In the genomic region with DNA sequence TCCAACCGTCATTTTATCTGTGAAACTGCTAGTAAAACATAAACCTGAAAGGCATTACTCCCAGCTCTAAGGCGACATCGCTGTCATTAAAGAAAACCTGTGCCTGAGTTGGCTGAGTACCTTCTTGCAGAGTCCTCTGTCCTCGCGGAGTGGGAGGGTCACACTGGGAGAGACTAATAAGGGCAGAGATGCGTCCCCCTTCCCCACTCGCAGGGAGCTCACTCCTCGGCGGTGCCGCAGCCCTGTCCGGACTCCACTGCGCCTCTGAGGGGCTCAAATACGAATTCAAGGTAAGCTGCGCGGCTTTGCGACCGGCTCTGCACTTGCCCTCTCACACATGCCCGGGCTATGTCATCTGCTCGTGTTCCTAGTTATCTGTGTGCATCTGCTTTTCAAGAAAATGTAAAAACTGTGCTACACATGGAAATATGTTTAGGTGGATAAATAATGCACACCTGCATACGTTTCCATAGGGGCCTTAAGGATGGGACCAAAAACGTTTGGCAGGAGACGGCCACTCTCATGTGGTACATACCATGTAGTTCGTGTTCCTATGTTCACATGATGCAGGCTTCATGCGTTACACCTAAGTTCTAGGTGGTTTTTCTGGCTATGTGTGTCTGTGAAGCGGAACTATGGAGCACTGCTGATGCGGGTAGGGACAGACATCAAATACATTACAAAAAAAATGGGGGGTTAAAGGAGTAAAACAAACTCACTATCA, we compare ENCODE assay signal across 8 cellular contexts. TPM values are rescaled to one million over a fixed set of nuclear protein-coding genes. Genes with fewer than 3 reads are reported as not detected.
A peak's percentile ranks its signal among the peaks of the same experiment; 100 is the strongest.
DNase-seq lines count a peak whose midpoint lies in the region; ATAC-seq and TF ChIP-seq lines count a peak whose summit lies in the region.

TSS of gene COL19A1 (plus strand) at position 206 of the 724 bp plus-strand sequence. CDS start 13,012 bp downstream, outside the sequence.

- peak; percentile 46 for ATAC-seq in GM18870 (IDR thresholded peaks at IDR 0.05; ENCODE audit: unreplicated experiment)
- ATAC-seq in HG03045 (IDR thresholded peaks at IDR 0.05; ENCODE audit: unreplicated experiment): peak; percentile 66
- peak; percentile 71 for ATAC-seq in Panc1

- H3K9me3 ChIP-seq in Panc1 (ENCODE audit: control insufficient read depth, insufficient read depth, low read depth, low read length): no peaks in the 10 kb centered on the region
- H3K9me3 ChIP-seq in spleen: no peaks in the 10 kb centered on the region

- TF ChIP-seq POLR2A in spleen (IDR thresholded peaks at IDR 0.05): peak in 1 of 3 donors; percentile 17

- H3K4me1 ChIP-seq in Panc1 (ENCODE audit: control insufficient read depth, insufficient read depth, low read length): peaks cover 13% of the 10 kb centered on the region
- peaks cover 0 to 69% (median 20%) of the 10 kb centered on the region in 6 donors for H3K4me1 ChIP-seq in spleen

- POLR2A ChIA-PET in Panc1 (lab: Charles Lee): no interaction called here

- in situ Hi-C loops in ACHN (cut with HindIII; ENCODE audit: low pct_ligation_motif_present, low pct_unique_long_range_greater_than_20kb, low sequenced_read_pairs): no loop called here
- in situ Hi-C loops in Panc1 (cut with HindIII; ENCODE audit: low pct_unique_long_range_greater_than_20kb, low sequenced_read_pairs): no loop called here
- in situ Hi-C loops in astrocyte of the cerebellum (cut with HindIII; ENCODE audit: low sequenced_read_pairs): no loop called here

- no peak within 1 kb of the TSS for H3K27ac ChIP-seq in Panc1 (ENCODE audit: low read length)
- H3K27ac ChIP-seq in spleen: peak within 1 kb of the TSS; percentile 54 to 88 (median 84)

- WGBS in spleen, 5 donors: 3 to 7% (median 6%) methylated on average over 18 to 26 of the region's 26 CpGs

- CTCF ChIA-PET in Panc1 (lab: Charles Lee): no interaction called here

- peak; percentile 4 for DNase-seq in ACHN
- no peak for DNase-seq in Panc1 (ENCODE audit: low read depth, low spot score)
- DNase-seq in astrocyte of the cerebellum (ENCODE audit: low read depth): no peak
- DNase-seq in iPS-NIHi7 (ENCODE audit: extremely low spot score): peak; percentile 22
- peak; percentile 90 for DNase-seq in spleen
- no peak for DNase-seq in putamen (ENCODE audit: low spot score)

- no TSS peak for BruUV-seq in Panc1 (replicated peaks; lab: Mats Ljungman, UMichigan)

- H3K27me3 ChIP-seq in Panc1 (ENCODE audit: control insufficient read depth, insufficient read depth, low read length) (peaks cover 57% of the 10 kb centered on the region), spleen (replicated peaks in 1 of 7) (peaks cover 0 to 52% (median 19%) of the 10 kb centered on the region in 7 donors)

- H3K36me3 ChIP-seq in Panc1 (ENCODE audit: control insufficient read depth, insufficient read depth, low read length): peaks cover 2% of the 10 kb centered on the region; the same call in 1 of the 2 replicates
- H3K36me3 ChIP-seq in spleen: no peaks in the 10 kb centered on the region

- no peak for TF ChIP-seq CTCF in Panc1 (IDR thresholded peaks at IDR 0.05)
- TF ChIP-seq CTCF in astrocyte of the cerebellum (IDR thresholded peaks at IDR 0.05; ENCODE audit: low read depth, low read length, missing control alignments): no peak
- TF ChIP-seq CTCF in spleen (IDR thresholded peaks at IDR 0.05 in 8 of 11, conservative IDR thresholded peaks at IDR 0.05 in 3 of 11): no peak

- intact Hi-C loops in Panc1 (cut with micrococcal nuclease; ENCODE audit: unreplicated experiment): no loop called here
- intact Hi-C loops in spleen (cut with DNase I; ENCODE audit: low total_unique reads): no loop called here

- H3K4me3 ChIP-seq in Panc1 (ENCODE audit: low read depth in 2 of 2, low read length in 2 of 2) (peak within 1 kb of the TSS; percentile 46 to 51), astrocyte of the cerebellum (ENCODE audit: low read depth, low read length) (peak within 1 kb of the TSS; percentile 50), spleen (peak within 1 kb of the TSS; percentile 51 to 78 (median 56))

RNA-seq across cellular contexts. Expression of gene COL19A1, which starts in this region (rescaled TPM):
- total RNA-seq in Panc1 (2021; ENCODE audit: unreplicated experiment): not detected
- polyA plus RNA-seq in Panc1 (2012; ENCODE audit: insufficient read length): not detected
- total RNA-seq in spleen: 10 to 100 TPM in 5 of 7 donors, 1 to 10 TPM in 2; 7.9 to 14.5 (median 11.7) TPM
- polyA plus RNA-seq in spleen: 1 to 10 TPM in 1 of 3 donors, under 1 TPM in 2; 0.48 to 1.2 (median 0.64) TPM

Comparison
In these comparisons a context has a peak if more than half of its experiments do, and no peak if none do; other contexts are left out.
1. Peak in ATAC-seq and H3K4me3 ChIP-seq in Panc1; RNA of the gene not detected or under 1 TPM.
2. DNase-seq: peak in ACHN (single experiment), iPS-NIHi7 (single experiment) and spleen (single experiment); none in Panc1 (single experiment), astrocyte of the cerebellum (single experiment) and putamen (single experiment).
3. Peak in every context shown above with its lines, with median percentiles within 50 percentile points of each other: ATAC-seq and H3K4me3 ChIP-seq.